Comparison of ENCODE assay signal across 15 cellular contexts in genomic region chr5:38543074-38543473, GRCh38. TPM values are rescaled to one million over a fixed set of nuclear protein-coding genes. Genes with fewer than 3 reads are reported as not detected.
DNase-seq lines count a peak whose midpoint lies in the region; ATAC-seq and TF ChIP-seq lines count a peak whose summit lies in the region.
"Had no signal": no experiment of that assay in that cellular context is flagged by ENCODE, and none has a peak within 500 bp of the region (broad histone marks: within the 10 kb centered on the region; RNA-seq: fewer than 3 reads in every experiment).

No MANE protein-coding gene starts in this region.

- ATAC-seq in lower lobe of right lung (peak; percentile 23 to 34), upper lobe of right lung (peak; percentile 62)
- ATAC-seq: GM23338, HCT116 had no signal

- H3K27me3 ChIP-seq in lower lobe of right lung (ENCODE audit: low read depth), result no peaks in the 10 kb centered on the region
- no peaks in the 10 kb centered on the region for H3K27me3 ChIP-seq in upper lobe of right lung
- no peaks in the 10 kb centered on the region for H3K27me3 ChIP-seq in tibial artery

- intact Hi-C loops in lower lobe of right lung (cut with DNase I), result no loop called here
- intact Hi-C loops in upper lobe of right lung (cut with DNase I), result no loop called here
- intact Hi-C loops in tibial artery (cut with DNase I; ENCODE audit: low total_unique reads), result no loop called here

- H3K27ac ChIP-seq in lower lobe of right lung, result no peak overlapping the region
- no peak overlapping the region for H3K27ac ChIP-seq in upper lobe of right lung
- H3K27ac ChIP-seq in tibial artery, result no peak overlapping the region

- TF ChIP-seq CTCF in lower lobe of right lung (IDR thresholded peaks at IDR 0.05) (no peak), upper lobe of right lung (IDR thresholded peaks at IDR 0.05) (no peak), tibial artery (IDR thresholded peaks at IDR 0.05) (no peak)

- H3K9me3 ChIP-seq in lower lobe of right lung (no peaks in the 10 kb centered on the region), upper lobe of right lung (no peaks in the 10 kb centered on the region), tibial artery (no peaks in the 10 kb centered on the region)

- peak; percentile 26 for DNase-seq in NCI-H2196 (lab: John Stamatoyannopoulos, UW; ENCODE audit: unreplicated experiment)
- DNase-seq in NCI-H2196 treated with DMSO at 0.1 percent for 48 hours (lab: John Stamatoyannopoulos, UW; ENCODE audit: unreplicated experiment), result no peak
- peak; percentile 44 for DNase-seq in DMS79 treated with DMSO at 0.1 percent for 48 hours (lab: John Stamatoyannopoulos, UW)
- DNase-seq in lower lobe of right lung, result no peak
- DNase-seq in upper lobe of right lung, result no peak
- DNase-seq in tibial artery, result no peak
- DNase-seq in DMS53 treated with DMSO at 0.1 percent for 48 hours (lab: John Stamatoyannopoulos, UW; ENCODE audit: unreplicated experiment), result no peak
- DNase-seq: C1 segment of cervical spinal cord; Calu3; CD4-positive, alpha-beta memory T cell; COR-L47; GF-D8; H9 had no signal

- H3K4me1 ChIP-seq in lower lobe of right lung (peaks cover 82% of the 10 kb centered on the region), upper lobe of right lung (peaks cover 50% of the 10 kb centered on the region), tibial artery (peaks cover 0 to 67% (median 32%) of the 10 kb centered on the region in 4 donors)

- H3K4me3 ChIP-seq in lower lobe of right lung (no peak overlapping the region), upper lobe of right lung (no peak overlapping the region), tibial artery (no peak overlapping the region)
- H3K4me3 ChIP-seq: GM23338 had no signal

- H3K36me3 ChIP-seq in lower lobe of right lung (no peaks in the 10 kb centered on the region), upper lobe of right lung (no peaks in the 10 kb centered on the region), tibial artery (no peaks in the 10 kb centered on the region)

RNA-seq across cellular contexts. Expression of gene LIFR, which starts 13.4 kb away (rescaled TPM):
- total RNA-seq in lower lobe of right lung (110 TPM), upper lobe of right lung (151 TPM)

Comparison
In these comparisons a context has a peak if more than half of its experiments do, and no peak if none do; other contexts are left out.
1. DNase-seq: peak in NCI-H2196 (single experiment) and DMS79 treated with DMSO at 0.1 percent for 48 hours (single experiment); none in NCI-H2196 treated with DMSO at 0.1 percent for 48 hours (single experiment), lower lobe of right lung (single experiment), upper lobe of right lung (single experiment), tibial artery (0 of 2) and DMS53 treated with DMSO at 0.1 percent for 48 hours (single experiment).